In the genomic region with DNA sequence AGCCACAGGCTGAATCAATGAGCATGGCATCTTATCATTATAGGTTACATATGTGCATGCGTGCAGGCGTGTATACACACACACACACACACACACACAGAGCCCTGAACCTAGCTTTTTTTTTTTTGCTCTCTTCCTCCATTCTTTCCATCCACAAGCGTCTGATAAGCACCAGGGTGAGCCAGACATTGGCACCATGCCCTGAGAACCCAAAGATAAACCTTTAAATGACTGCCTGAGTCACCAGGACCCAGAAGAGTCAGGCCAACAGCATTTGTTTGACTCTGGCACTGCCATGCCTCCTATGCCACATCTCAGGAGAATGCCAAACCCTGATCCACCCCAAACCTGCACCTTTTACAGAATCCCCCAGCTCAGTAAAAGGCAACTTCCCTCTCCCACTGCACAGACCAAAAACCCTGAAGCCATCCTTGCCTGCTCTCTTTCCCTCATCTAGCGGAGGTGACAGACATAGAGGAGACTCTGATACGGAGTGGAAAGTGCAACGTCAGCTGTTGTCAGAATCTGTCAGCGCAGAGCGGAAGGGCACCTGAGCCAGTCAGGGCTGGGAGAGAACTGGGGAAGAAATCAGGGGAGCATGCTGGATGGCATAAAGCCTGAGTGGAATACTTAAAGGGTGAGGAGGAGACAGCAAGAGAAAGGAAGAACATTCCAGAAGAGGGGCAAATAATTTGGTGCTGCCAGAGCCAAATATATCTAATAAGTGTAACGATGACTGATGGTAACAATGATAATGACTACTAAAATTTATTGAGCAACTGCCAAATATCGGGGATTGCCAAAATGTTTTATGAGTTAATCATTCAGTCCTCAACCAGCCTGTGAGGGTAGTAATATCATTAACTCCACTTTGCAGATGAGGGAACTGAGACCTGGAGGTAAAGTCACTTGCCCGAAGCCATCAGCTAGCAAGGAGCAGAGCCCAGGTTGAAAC, we compare ENCODE assay signal across 8 cellular contexts. TPM values are rescaled to one million over a fixed set of nuclear protein-coding genes. Genes with fewer than 3 reads are reported as not detected.
A peak's percentile ranks its signal among the peaks of the same experiment; 100 is the strongest.
DNase-seq lines count a peak whose midpoint lies in the region; ATAC-seq and TF ChIP-seq lines count a peak whose summit lies in the region.

No MANE protein-coding gene starts in this region.

- TF ChIP-seq CTCF in OCI-LY1 (IDR thresholded peaks at IDR 0.05; ENCODE audit: low read length), result no peak

- peaks cover 16% of the 10 kb centered on the region; the same call in 1 of the 2 replicates for H3K79me2 ChIP-seq in OCI-LY1 (ENCODE audit: insufficient read depth, low read length)

- H3K36me3 ChIP-seq in OCI-LY1 (ENCODE audit: insufficient read depth, low read length), result peaks cover 30% of the 10 kb centered on the region; the same call in 1 of the 2 replicates

- peak overlapping the region; percentile 82 for H3K4me3 Mint-ChIP-seq in activated naive CD4-positive, alpha-beta T cell treated with anti-CD3 and anti-CD28 coated beads, Interleukin-2, amount 50 U/mL, for 24 hours
- H3K4me3 Mint-ChIP-seq in stimulated activated memory B cell treated with anti-CD40 and anti-IgM and Interleukin-4, amounts not matched to agents 10 μg/mL and 1 μg/mL and 100 μg/mL, for 72 hours, result peak overlapping the region; percentile 19

- peak overlapping the region; percentile 93 for H3K27ac Mint-ChIP-seq in activated naive CD4-positive, alpha-beta T cell treated with anti-CD3 and anti-CD28 coated beads, Interleukin-2, amount 50 U/mL, for 24 hours
- H3K27ac Mint-ChIP-seq in stimulated activated memory B cell treated with anti-CD40 and anti-IgM and Interleukin-4, amounts not matched to agents 10 μg/mL and 1 μg/mL and 100 μg/mL, for 72 hours, result peak overlapping the region; percentile 97

- H3K27me3 ChIP-seq in OCI-LY1 (ENCODE audit: insufficient read depth, low read length), result no peaks in the 10 kb centered on the region

- H2AFZ ChIP-seq in OCI-LY1 (ENCODE audit: low read length), result no peak overlapping the region

- intact Hi-C loops in left colon (cut with DNase I, micrococcal nuclease), result no loop called here

- no peaks in the 10 kb centered on the region for H3K9me3 ChIP-seq in OCI-LY1 (ENCODE audit: low read length)

- peak overlapping the region; percentile 97; the same call in 1 of the 2 replicates for H3K4me2 ChIP-seq in OCI-LY1 (ENCODE audit: low read length)

- H3K27ac ChIP-seq in OCI-LY1 (ENCODE audit: low read depth, low read length, poor library complexity, severe bottlenecking), result no peak overlapping the region

- DNase-seq in DMS153 treated with DMSO at 0.1 percent for 48 hours (lab: John Stamatoyannopoulos, UW; ENCODE audit: unreplicated experiment), result peak; percentile 47
- DNase-seq in left colon, result peak; percentile 91 to 92

- H3K36me3 Mint-ChIP-seq in activated naive CD4-positive, alpha-beta T cell treated with anti-CD3 and anti-CD28 coated beads, Interleukin-2, amount 50 U/mL, for 24 hours, result peaks cover 8% of the 10 kb centered on the region
- H3K36me3 Mint-ChIP-seq in stimulated activated memory B cell treated with anti-CD40 and anti-IgM and Interleukin-4, amounts not matched to agents 10 μg/mL and 1 μg/mL and 100 μg/mL, for 72 hours, result peaks cover 27% of the 10 kb centered on the region

- no peaks in the 10 kb centered on the region for H3F3A ChIP-seq in OCI-LY1 (ENCODE audit: insufficient read depth, low read length)

- H3K27me3 Mint-ChIP-seq in activated naive CD4-positive, alpha-beta T cell treated with anti-CD3 and anti-CD28 coated beads, Interleukin-2, amount 50 U/mL, for 24 hours, result no peaks in the 10 kb centered on the region
- H3K27me3 Mint-ChIP-seq in stimulated activated memory B cell treated with anti-CD40 and anti-IgM and Interleukin-4, amounts not matched to agents 10 μg/mL and 1 μg/mL and 100 μg/mL, for 72 hours, result no peaks in the 10 kb centered on the region

- no peaks in the 10 kb centered on the region for H4K20me1 ChIP-seq in OCI-LY1 (ENCODE audit: insufficient read depth, low read length)

- H3K9me2 ChIP-seq in OCI-LY1 (ENCODE audit: low read depth, low read length), result no peaks in the 10 kb centered on the region

- H3K4me3 ChIP-seq in OCI-LY1 (ENCODE audit: low read depth, low read length, poor library complexity, severe bottlenecking), result no peak overlapping the region

- H3K9me3 Mint-ChIP-seq in activated naive CD4-positive, alpha-beta T cell treated with anti-CD3 and anti-CD28 coated beads, Interleukin-2, amount 50 U/mL, for 24 hours, result no peaks in the 10 kb centered on the region
- H3K9me3 Mint-ChIP-seq in stimulated activated memory B cell treated with anti-CD40 and anti-IgM and Interleukin-4, amounts not matched to agents 10 μg/mL and 1 μg/mL and 100 μg/mL, for 72 hours, result no peaks in the 10 kb centered on the region

- peaks cover 71% of the 10 kb centered on the region for H3K4me1 Mint-ChIP-seq in activated naive CD4-positive, alpha-beta T cell treated with anti-CD3 and anti-CD28 coated beads, Interleukin-2, amount 50 U/mL, for 24 hours
- peaks cover 69% of the 10 kb centered on the region for H3K4me1 Mint-ChIP-seq in stimulated activated memory B cell treated with anti-CD40 and anti-IgM and Interleukin-4, amounts not matched to agents 10 μg/mL and 1 μg/mL and 100 μg/mL, for 72 hours

- no peak overlapping the region; the same call in 1 of the 2 replicates for H3K9ac ChIP-seq in OCI-LY1 (ENCODE audit: low read length)

- H3K4me1 ChIP-seq in OCI-LY1 (ENCODE audit: insufficient read depth, low read length, severe bottlenecking), result peaks cover 32% of the 10 kb centered on the region

- peak; percentile 69 for ATAC-seq in left colon
- no peak for ATAC-seq in stimulated activated memory B cell treated with anti-CD40 and anti-IgM and Interleukin-4, amounts not matched to agents 10 μg/mL and 1 μg/mL and 100 μg/mL, for 72 hours
- no peak for ATAC-seq in HG03159 (IDR thresholded peaks at IDR 0.05; ENCODE audit: unreplicated experiment)
- no peak for ATAC-seq in HG02678 (IDR thresholded peaks at IDR 0.05; ENCODE audit: unreplicated experiment)
- no peak for ATAC-seq in HG03039 (IDR thresholded peaks at IDR 0.05; ENCODE audit: unreplicated experiment)

RNA-seq across cellular contexts. Expression of a gene that starts 3.2 kb away (rescaled TPM):
- 10 to 100 TPM; 58.7 to 63.2 TPM for total RNA-seq in left colon
